11 cellular contexts compared by ENCODE assay signal in the genomic region with DNA sequence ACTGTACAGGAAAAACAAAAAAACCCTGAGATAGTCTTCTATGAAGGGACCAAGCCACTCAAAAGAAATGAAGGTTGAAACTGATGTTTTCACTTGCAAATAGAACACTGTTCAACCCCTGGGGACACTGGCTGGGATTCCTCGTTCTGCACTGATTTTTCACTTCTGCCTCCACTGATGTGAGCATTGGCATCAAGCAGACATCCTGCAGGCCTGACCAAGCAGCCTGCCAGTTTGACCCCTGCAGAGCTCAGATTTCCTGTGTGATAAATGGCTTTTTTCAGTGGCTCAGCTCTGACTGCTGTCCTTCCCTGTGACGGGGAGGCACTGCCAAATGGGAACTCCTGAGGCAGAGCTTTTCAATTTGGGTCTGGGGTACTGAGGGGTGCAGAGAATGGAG. TPM values are rescaled to one million over a fixed set of nuclear protein-coding genes. Genes with fewer than 3 reads are reported as not detected.
A peak's percentile ranks its signal among the peaks of the same experiment; 100 is the strongest.
DNase-seq lines count a peak whose midpoint lies in the region; ATAC-seq and TF ChIP-seq lines count a peak whose summit lies in the region.
"Had no signal": no experiment of that assay in that cellular context is flagged by ENCODE, and none has a peak within 500 bp of the region (broad histone marks: within the 10 kb centered on the region; RNA-seq: fewer than 3 reads in every experiment).

No MANE protein-coding gene starts in this region.

- H3K9ac ChIP-seq in mesendoderm (ENCODE audit: low read length), result no peak overlapping the region

- H3K27me3 ChIP-seq in GM23338 (ENCODE audit: insufficient read depth) (no peaks in the 10 kb centered on the region), mesendoderm (ENCODE audit: insufficient read depth, low read length, poor library complexity) (no peaks in the 10 kb centered on the region), stomach (peaks cover 0 to 29% (median 0%) of the 10 kb centered on the region in 3 donors), breast epithelium (no peaks in the 10 kb centered on the region)

- H3K4me3 ChIP-seq in GM23338 (no peak overlapping the region), mesendoderm (ENCODE audit: low read length) (no peak overlapping the region), stomach (no peak overlapping the region), breast epithelium (no peak overlapping the region)
- H3K4me3 ChIP-seq: SK-N-MC had no signal

- no peak overlapping the region for H2BK5ac ChIP-seq in mesendoderm (ENCODE audit: low read length)

- peak; percentile 15 for DNase-seq in GM23338 (ENCODE audit: low spot score)
- peak; percentile 84 for DNase-seq in NCI-H69 (lab: John Stamatoyannopoulos, UW)
- DNase-seq in mesendoderm, result peak; percentile 72
- no peak for DNase-seq in GDM1 (lab: John Stamatoyannopoulos, UW)
- no peak for DNase-seq in stomach
- DNase-seq in breast epithelium (ENCODE audit: low spot score in 2 of 2), result no peak
- DNase-seq: activated effector memory CD4-positive, alpha-beta T cell treated with Interleukin-2 at 50 U/mL for 16 hours; right cardiac atrium had no signal

- no peaks in the 10 kb centered on the region for H3K79me1 ChIP-seq in mesendoderm (ENCODE audit: low read length)

- peak overlapping the region; percentile 52 for H3K4me2 ChIP-seq in GM23338
- no peak overlapping the region for H3K4me2 ChIP-seq in mesendoderm (ENCODE audit: low read length)

- H3K4me3 Mint-ChIP-seq in GM23338, result no peak overlapping the region

- H3K18ac ChIP-seq in mesendoderm (ENCODE audit: low read length), result no peak overlapping the region

- H3F3A ChIP-seq in GM23338 (replicated peaks; ENCODE audit: low read depth), result no peaks in the 10 kb centered on the region

- H3K9me3 ChIP-seq in stomach (no peaks in the 10 kb centered on the region), breast epithelium (no peaks in the 10 kb centered on the region)

- H3K4ac ChIP-seq in mesendoderm (ENCODE audit: low read depth, low read length), result no peak overlapping the region

- intact Hi-C loops in stomach (cut with DNase I; ENCODE audit: low total_unique reads), result no loop called here
- intact Hi-C loops in breast epithelium (cut with DNase I; ENCODE audit: low total_unique reads), result no loop called here

- TF ChIP-seq CTCF in GM23338 (conservative IDR thresholded peaks at IDR 0.05; ENCODE audit: low read depth in 2 of 2), result no peak
- no peak for TF ChIP-seq CTCF in stomach (IDR thresholded peaks at IDR 0.05)
- no peak for TF ChIP-seq CTCF in breast epithelium (IDR thresholded peaks at IDR 0.05)

- WGBS in mesendoderm (ENCODE audit: extremely low coverage, insufficient coverage, low lambda C conversion rate), result no CpG with 5 or more reads among the region's 2 CpGs
- WGBS in stomach, 5 donors, result 60 to 70% (median 65%) methylated on average over 2 of the region's 2 CpGs

- H2AK5ac ChIP-seq in mesendoderm (ENCODE audit: low read length), result no peak overlapping the region

- peaks cover 4% of the 10 kb centered on the region; the same call in 1 of the 3 replicates for H3K36me3 Mint-ChIP-seq in GM23338 (ENCODE audit: low read depth)

- H3K9me2 ChIP-seq in GM23338 (ENCODE audit: insufficient read depth), result no peaks in the 10 kb centered on the region

- TF ChIP-seq EP300 in stomach (IDR thresholded peaks at IDR 0.05), result no peak

- no peak overlapping the region for H3K27ac ChIP-seq in GM23338 (ENCODE audit: low read depth)
- no peak overlapping the region for H3K27ac ChIP-seq in mesendoderm (ENCODE audit: low read depth, low read length)
- H3K27ac ChIP-seq in stomach, result no peak overlapping the region
- no peak overlapping the region for H3K27ac ChIP-seq in breast epithelium
- H3K27ac ChIP-seq: SK-N-MC had no signal

- no peaks in the 10 kb centered on the region for H3K36me3 ChIP-seq in GM23338 (ENCODE audit: insufficient read depth)
- no peaks in the 10 kb centered on the region for H3K36me3 ChIP-seq in mesendoderm (ENCODE audit: control insufficient read depth, insufficient read depth, low read length)
- no peaks in the 10 kb centered on the region for H3K36me3 ChIP-seq in stomach
- no peaks in the 10 kb centered on the region for H3K36me3 ChIP-seq in breast epithelium

- no peaks in the 10 kb centered on the region for H3K79me2 ChIP-seq in GM23338 (replicated peaks; ENCODE audit: insufficient read depth)
- H3K79me2 ChIP-seq in mesendoderm (ENCODE audit: control insufficient read depth, insufficient read depth, low read length), result no peaks in the 10 kb centered on the region

- H2AFZ ChIP-seq in GM23338, result no peak overlapping the region

- no peak overlapping the region for H4K5ac ChIP-seq in mesendoderm (ENCODE audit: low read length)

- no peaks in the 10 kb centered on the region for H4K20me1 ChIP-seq in GM23338 (replicated peaks; ENCODE audit: insufficient read depth)

- peak overlapping the region; percentile 11 for H3K27ac Mint-ChIP-seq in GM23338

- ATAC-seq in GM18867 (IDR thresholded peaks at IDR 0.05; ENCODE audit: unreplicated experiment), result peak; percentile 83
- peak; percentile 22; the same call in 1 of the 3 replicates for ATAC-seq in GM23338
- ATAC-seq: left lobe of liver, right cardiac atrium had no signal

- H2BK15ac ChIP-seq in mesendoderm (replicated peaks; ENCODE audit: low read depth), result no peak overlapping the region

- TF ChIP-seq POLR2A in stomach (IDR thresholded peaks at IDR 0.05) (no peak), breast epithelium (IDR thresholded peaks at IDR 0.05) (no peak)

- H3K23ac ChIP-seq in mesendoderm (ENCODE audit: low read length), result no peak overlapping the region

- no peak overlapping the region for H4K8ac ChIP-seq in mesendoderm (ENCODE audit: low read depth, low read length)

- H3K27me3 Mint-ChIP-seq in GM23338 (ENCODE audit: insufficient read depth, low read depth, poor library complexity), result peaks cover 3% of the 10 kb centered on the region

- H3K4me1 ChIP-seq in GM23338 (ENCODE audit: insufficient read depth) (peaks cover 23% of the 10 kb centered on the region), mesendoderm (ENCODE audit: control insufficient read depth, low read depth, low read length) (peaks cover 1% of the 10 kb centered on the region), stomach (no peaks in the 10 kb centered on the region), breast epithelium (no peaks in the 10 kb centered on the region)

- H3K4me1 Mint-ChIP-seq in GM23338, result peaks cover 42% of the 10 kb centered on the region

- H3K56ac ChIP-seq in mesendoderm (ENCODE audit: low read length), result no peak overlapping the region

- H2BK120ac ChIP-seq in mesendoderm (ENCODE audit: low read depth, low read length), result no peak overlapping the region

- H3K9me3 Mint-ChIP-seq in GM23338, result no peaks in the 10 kb centered on the region

TF ChIP-seq in GM23338, 12 proteins besides CTCF, POLR2A, EP300 and RAD21 (continues in another document):
- TF ChIP-seq NANOG (IDR thresholded peaks at IDR 0.05; ENCODE audit: borderline replicate concordance) (no peak), ZNF114 (CRISPR knock-in tag; IDR thresholded peaks at IDR 0.05) (no peak), JUNB (IDR thresholded peaks at IDR 0.05; ENCODE audit: unreplicated experiment) (no peak)
- TF ChIP-seq, protein P1, sequence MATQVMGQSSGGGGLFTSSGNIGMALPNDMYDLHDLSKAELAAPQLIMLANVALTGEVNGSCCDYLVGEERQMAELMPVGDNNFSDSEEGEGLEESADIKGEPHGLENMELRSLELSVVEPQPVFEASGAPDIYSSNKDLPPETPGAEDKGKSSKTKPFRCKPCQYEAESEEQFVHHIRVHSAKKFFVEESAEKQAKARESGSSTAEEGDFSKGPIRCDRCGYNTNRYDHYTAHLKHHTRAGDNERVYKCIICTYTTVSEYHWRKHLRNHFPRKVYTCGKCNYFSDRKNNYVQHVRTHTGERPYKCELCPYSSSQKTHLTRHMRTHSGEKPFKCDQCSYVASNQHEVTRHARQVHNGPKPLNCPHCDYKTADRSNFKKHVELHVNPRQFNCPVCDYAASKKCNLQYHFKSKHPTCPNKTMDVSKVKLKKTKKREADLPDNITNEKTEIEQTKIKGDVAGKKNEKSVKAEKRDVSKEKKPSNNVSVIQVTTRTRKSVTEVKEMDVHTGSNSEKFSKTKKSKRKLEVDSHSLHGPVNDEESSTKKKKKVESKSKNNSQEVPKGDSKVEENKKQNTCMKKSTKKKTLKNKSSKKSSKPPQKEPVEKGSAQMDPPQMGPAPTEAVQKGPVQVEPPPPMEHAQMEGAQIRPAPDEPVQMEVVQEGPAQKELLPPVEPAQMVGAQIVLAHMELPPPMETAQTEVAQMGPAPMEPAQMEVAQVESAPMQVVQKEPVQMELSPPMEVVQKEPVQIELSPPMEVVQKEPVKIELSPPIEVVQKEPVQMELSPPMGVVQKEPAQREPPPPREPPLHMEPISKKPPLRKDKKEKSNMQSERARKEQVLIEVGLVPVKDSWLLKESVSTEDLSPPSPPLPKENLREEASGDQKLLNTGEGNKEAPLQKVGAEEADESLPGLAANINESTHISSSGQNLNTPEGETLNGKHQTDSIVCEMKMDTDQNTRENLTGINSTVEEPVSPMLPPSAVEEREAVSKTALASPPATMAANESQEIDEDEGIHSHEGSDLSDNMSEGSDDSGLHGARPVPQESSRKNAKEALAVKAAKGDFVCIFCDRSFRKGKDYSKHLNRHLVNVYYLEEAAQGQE (IDR thresholded peaks at IDR 0.05; ENCODE audit: unreplicated experiment), result no peak

RNA-seq across cellular contexts. Expression of a gene that starts 50.0 kb away (rescaled TPM):
- total RNA-seq in GM23338 (2014; rRNA removed; shearing (Covaris generic)), result 1.1 and 1.2 TPM in 2 replicates
- 0.54 and 1.1 TPM in 2 replicates for polyA plus RNA-seq in GM23338 (2016; fragmentation: Nextera tagmentation; extraction: Ambion mirVana)
- 0.32 TPM for polyA plus RNA-seq in mesendoderm (2013, experiment 1 of 2)
- polyA plus RNA-seq in mesendoderm (2013, experiment 2 of 2), result 0.42 TPM
- 10 to 100 TPM in 1 of 5 donors, 1 to 10 TPM in 3, under 1 TPM in 1; 0.29 to 12.3 (median 4.3) TPM for total RNA-seq in stomach
- 1 to 10 TPM in 1 of 3 donors, under 1 TPM in 2; 0.46 to 1.7 (median 0.62) TPM for polyA plus RNA-seq in stomach
- 1 to 10 TPM in 2 of 3 donors, under 1 TPM in 1; 0.96 to 4.8 (median 1.3) TPM for total RNA-seq in breast epithelium

Comparison
In these comparisons a context has a peak if more than half of its experiments do, and no peak if none do; other contexts are left out.
1. DNase-seq: peak in GM23338 (single experiment), NCI-H69 (single experiment) and mesendoderm (single experiment); none in GDM1 (single experiment), stomach (single experiment) and breast epithelium (0 of 2).